In the genomic region with DNA sequence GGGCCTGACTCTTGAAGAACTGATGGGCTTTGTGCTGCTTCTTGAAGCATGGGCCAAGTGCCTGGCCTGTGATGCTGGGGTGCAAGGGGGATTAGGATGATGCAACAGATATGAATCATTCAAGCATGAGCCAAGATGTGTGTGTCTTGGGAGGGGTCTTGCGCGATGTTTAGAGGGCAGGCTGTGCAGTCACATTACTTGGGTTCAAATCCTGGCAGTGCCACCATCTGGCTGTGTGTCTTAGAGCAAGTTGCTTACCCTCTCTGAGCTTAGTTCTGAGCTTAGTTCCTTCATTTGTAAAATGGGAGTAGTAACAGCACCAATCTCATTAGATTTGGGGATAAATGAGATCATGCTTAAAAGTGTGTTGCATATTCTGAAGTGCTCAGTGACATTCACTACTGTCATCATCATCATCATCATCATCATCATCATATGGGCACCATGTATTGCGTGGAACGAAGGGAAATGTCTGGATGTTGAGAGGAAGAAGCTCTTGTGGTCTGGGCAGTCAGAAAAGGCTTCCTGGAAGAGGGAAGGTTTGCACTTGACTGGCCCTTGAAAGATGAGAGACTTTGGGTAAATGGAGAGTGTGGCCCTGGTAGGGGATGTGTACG, we compare ENCODE assay signal across 21 cellular contexts. TPM values are rescaled to one million over a fixed set of nuclear protein-coding genes. Genes with fewer than 3 reads are reported as not detected.
DNase-seq lines count a peak whose midpoint lies in the region; ATAC-seq, FAIRE-seq and TF ChIP-seq lines count a peak whose summit lies in the region.
"Had no signal": no experiment of that assay in that cellular context is flagged by ENCODE, and none has a peak within 500 bp of the region (broad histone marks: within the 10 kb centered on the region; RNA-seq: fewer than 3 reads in every experiment).

No MANE protein-coding gene starts in this region.

- H2AK5ac ChIP-seq in H1 (ENCODE audit: low read depth, low read length) = no peak overlapping the region

- no peak for TF ChIP-seq RAD21 in H1 (IDR thresholded peaks at IDR 0.05 in 1 of 2, conservative IDR thresholded peaks at IDR 0.05 in 1 of 2; ENCODE audit: low read depth in 2 of 2, low read length in 2 of 2)

- 93% methylated on average over 5 of the region's 5 CpGs; no CpG with 5 or more reads in 1 of the 2 experiments for WGBS in H1 (ENCODE audit: extremely low coverage in 1 of 2, insufficient coverage in 1 of 2, insufficient read length in 1 of 2, insufficient replicate concordance in 2 of 2, low coverage in 1 of 2, low lambda C conversion rate in 2 of 2, missing lambda C conversion rate in 1 of 2), 2 experiments

- peaks cover 0 to 65% of the 10 kb centered on the region in 2 experiments; a peak in 3 of 4 replicates for H3K79me2 ChIP-seq in H1 (ENCODE audit: control insufficient read depth in 1 of 2, insufficient read depth in 2 of 2, low read length in 2 of 2)

- no peak overlapping the region for H4K8ac ChIP-seq in H1 (ENCODE audit: extremely low read depth, insufficient read depth, low read length)

- peak; percentile 14 for DNase-seq in activated T-cell treated with anti-CD3 and anti-CD28 coated beads, Interleukin-2, amount 50 U/mL, for 24 hours
- no peak for DNase-seq in activated T-cell treated with anti-CD3 and anti-CD28 coated beads for 4 hours
- no peak for DNase-seq in H1 (ENCODE audit: low read depth in 1 of 2, low spot score in 2 of 2)
- peak; percentile 28 for DNase-seq in ureter (ENCODE audit: low spot score)
- DNase-seq in NCI-H2196 treated with DMSO at 0.1 percent for 48 hours (lab: John Stamatoyannopoulos, UW; ENCODE audit: unreplicated experiment) = no peak
- no peak for DNase-seq in iPS-NIHi7 (ENCODE audit: extremely low spot score)
- DNase-seq: dermis blood vessel endothelial cell; H9; kidney glomerular epithelial cell; mammary epithelial cell; naive thymus-derived CD8-positive, alpha-beta T cell; NCI-H1105; NCI-H2081 treated with DMSO at 0.1 percent for 48 hours; NCI-H510A; stimulated activated CD4-positive, alpha-beta T cell treated with anti-CD3 and anti-CD28 coated beads, Interleukin-12 subunit alpha, Interleukin-12 subunit beta, amount 100 ng/mL, for 4 hours had no signal

- no peak for TF ChIP-seq EP300 in H1 (IDR thresholded peaks at IDR 0.05; ENCODE audit: borderline replicate concordance in 1 of 2, low read depth in 2 of 2, low read length in 2 of 2)

- H2BK120ac ChIP-seq in H1 (replicated peaks; ENCODE audit: low read depth, low read length) = no peak overlapping the region

- H3K27me3 ChIP-seq in H1 (replicated peaks in 1 of 4; ENCODE audit: control insufficient read depth in 3 of 4, extremely low read depth in 1 of 4, insufficient read depth in 3 of 4, low read length in 3 of 4) = no peaks in the 10 kb centered on the region
- H3K27me3 ChIP-seq: body of pancreas, gastrocnemius medialis had no signal

- no peak overlapping the region for H2BK12ac ChIP-seq in H1 (ENCODE audit: low read depth, low read length)

- H3K9ac ChIP-seq in H1 (replicated peaks in 1 of 4; ENCODE audit: extremely low read depth in 1 of 4, low read depth in 3 of 4, low read length in 3 of 4) = no peak overlapping the region
- H3K9ac ChIP-seq: BLaER1 had no signal

- no peak overlapping the region for H4K5ac ChIP-seq in H1 (ENCODE audit: insufficient read length, low read depth, low read length)

- H3K27ac ChIP-seq in H1 (ENCODE audit: low read depth, low read length) = no peak overlapping the region
- H3K27ac ChIP-seq: BLaER1, body of pancreas, gastrocnemius medialis had no signal

- no peak for FAIRE-seq in H1 (lab: Jason Lieb, UNC)

- TF ChIP-seq CTCF in H1 (IDR thresholded peaks at IDR 0.05; ENCODE audit: control extremely low read depth in 1 of 3, insufficient read depth in 1 of 3, low read depth in 1 of 3, low read length in 3 of 3) = no peak
- TF ChIP-seq CTCF in nephron (IDR thresholded peaks at IDR 0.05; ENCODE audit: unreplicated experiment in 3 of 3) = no peak

- H2AFZ ChIP-seq in H1 (ENCODE audit: low read length) = no peak overlapping the region

- H3K27ac Mint-ChIP-seq in activated T-cell treated with anti-CD3 and anti-CD28 coated beads, Interleukin-2, amount 50 U/mL, for 24 hours = no peak overlapping the region
- peak overlapping the region; percentile 46 to 66 (median 48) for H3K27ac Mint-ChIP-seq in nephron
- H3K27ac Mint-ChIP-seq: activated naive CD8-positive, alpha-beta T cell treated with anti-CD3 and anti-CD28 coated beads, Interleukin-2, amount 10 ng/mL, durations not matched to agents 7 days and 5 days had no signal

- no peak overlapping the region for H4K91ac ChIP-seq in H1 (replicated peaks; ENCODE audit: insufficient read length, low read length)

- no peaks in the 10 kb centered on the region for H3K36me3 ChIP-seq in H1 (ENCODE audit: control insufficient read depth in 2 of 4, insufficient read depth in 4 of 4, low read length in 3 of 4)
- H3K36me3 ChIP-seq: BLaER1, gastrocnemius medialis had no signal

- H2BK5ac ChIP-seq in H1 (ENCODE audit: low read depth, low read length) = no peak overlapping the region

- H4K20me1 ChIP-seq in H1 (replicated peaks in 1 of 2; ENCODE audit: control insufficient read depth in 1 of 2, insufficient read depth in 2 of 2, low read length in 2 of 2) = no peaks in the 10 kb centered on the region

- H3K9me3 ChIP-seq in H1 (ENCODE audit: insufficient read depth in 2 of 2, low read depth in 1 of 2, low read length in 1 of 2) = no peaks in the 10 kb centered on the region
- H3K9me3 ChIP-seq: BLaER1, body of pancreas, gastrocnemius medialis had no signal

- no peak overlapping the region for H2BK15ac ChIP-seq in H1 (ENCODE audit: low read length)

- no peaks in the 10 kb centered on the region for H3K36me3 Mint-ChIP-seq in activated T-cell treated with anti-CD3 and anti-CD28 coated beads, Interleukin-2, amount 50 U/mL, for 24 hours (ENCODE audit: low read depth)
- peaks cover 5% of the 10 kb centered on the region for H3K36me3 Mint-ChIP-seq in nephron (ENCODE audit: low read depth)
- H3K36me3 Mint-ChIP-seq: activated naive CD8-positive, alpha-beta T cell treated with anti-CD3 and anti-CD28 coated beads, Interleukin-2, amount 10 ng/mL, durations not matched to agents 7 days and 5 days; naive thymus-derived CD8-positive, alpha-beta T cell had no signal

- no peak overlapping the region for H2BK20ac ChIP-seq in H1 (ENCODE audit: low read length)

- peaks cover 5% of the 10 kb centered on the region for H3K4me1 Mint-ChIP-seq in activated T-cell treated with anti-CD3 and anti-CD28 coated beads, Interleukin-2, amount 50 U/mL, for 24 hours (ENCODE audit: low read depth)
- H3K4me1 Mint-ChIP-seq in nephron = peaks cover 60% of the 10 kb centered on the region
- H3K4me1 Mint-ChIP-seq: activated naive CD8-positive, alpha-beta T cell treated with anti-CD3 and anti-CD28 coated beads, Interleukin-2, amount 10 ng/mL, durations not matched to agents 7 days and 5 days had no signal

- peaks cover 8 to 37% (median 17%) of the 10 kb centered on the region in 4 experiments for H3K4me1 ChIP-seq in H1 (replicated peaks in 1 of 4; ENCODE audit: control insufficient read depth in 3 of 4, insufficient read depth in 4 of 4, low read length in 3 of 4)

- no peaks in the 10 kb centered on the region for H3K9me3 Mint-ChIP-seq in activated T-cell treated with anti-CD3 and anti-CD28 coated beads, Interleukin-2, amount 50 U/mL, for 24 hours
- H3K9me3 Mint-ChIP-seq in nephron = no peaks in the 10 kb centered on the region
- H3K9me3 Mint-ChIP-seq: activated naive CD8-positive, alpha-beta T cell treated with anti-CD3 and anti-CD28 coated beads, Interleukin-2, amount 10 ng/mL, durations not matched to agents 7 days and 5 days; H9; naive thymus-derived CD8-positive, alpha-beta T cell had no signal

- no peak overlapping the region for H3K4ac ChIP-seq in H1 (replicated peaks; ENCODE audit: insufficient read length, low read depth, low read length)

- H3K4me2 ChIP-seq in H1 (ENCODE audit: insufficient read depth in 1 of 2, low read depth in 2 of 2, low read length in 2 of 2) = no peak overlapping the region

- peaks cover 8% of the 10 kb centered on the region for H3K79me1 ChIP-seq in H1 (ENCODE audit: low read depth, low read length)

- no peak overlapping the region for H3K4me3 Mint-ChIP-seq in activated T-cell treated with anti-CD3 and anti-CD28 coated beads, Interleukin-2, amount 50 U/mL, for 24 hours
- H3K4me3 Mint-ChIP-seq in nephron = peak overlapping the region in 1 of 3 experiments; percentile 22
- H3K4me3 Mint-ChIP-seq: activated naive CD8-positive, alpha-beta T cell treated with anti-CD3 and anti-CD28 coated beads, Interleukin-2, amount 10 ng/mL, durations not matched to agents 7 days and 5 days; H9; naive thymus-derived CD8-positive, alpha-beta T cell had no signal

- H3K18ac ChIP-seq in H1 (ENCODE audit: extremely low read depth, low read length) = no peak overlapping the region

- peaks cover 35% of the 10 kb centered on the region for H3K27me3 Mint-ChIP-seq in activated T-cell treated with anti-CD3 and anti-CD28 coated beads, Interleukin-2, amount 50 U/mL, for 24 hours
- peaks cover 27% of the 10 kb centered on the region for H3K27me3 Mint-ChIP-seq in nephron (ENCODE audit: low read depth)

- ATAC-seq in HG03457 (IDR thresholded peaks at IDR 0.05; ENCODE audit: unreplicated experiment) = no peak
- ATAC-seq: body of pancreas; gastrocnemius medialis; naive thymus-derived CD8-positive, alpha-beta T cell had no signal

- H3K56ac ChIP-seq in H1 (replicated peaks; ENCODE audit: insufficient read length, low read depth, low read length) = no peak overlapping the region

- H3K14ac ChIP-seq in H1 (ENCODE audit: insufficient read length) = no peak overlapping the region

- POLR2A ChIA-PET in H1 (lab: Charles Lee; ENCODE audit: partially characterized antibody) = interaction anchor here (0.7 to 3.3 kb wide), 8 partner anchors 9 to 71 kb away, joined by 3 to 17 read pairs (median 4); a partner anchor contains a TSS

- no peak overlapping the region for H3K23ac ChIP-seq in H1 (ENCODE audit: insufficient read length)

- H3K23me2 ChIP-seq in H1 (ENCODE audit: low read depth, low read length) = peaks cover 6% of the 10 kb centered on the region; the same call in 1 of the 2 replicates

- no peak for TF ChIP-seq POLR2A in H1 (IDR thresholded peaks at IDR 0.05; ENCODE audit: control extremely low read depth in 1 of 2, low read depth in 2 of 2, low read length in 2 of 2)

- CTCF ChIA-PET in H1 (lab: Charles Lee; ENCODE audit: partially characterized antibody) = interaction anchor here (0.9 to 12.3 kb wide), 21 partner anchors 8 to 318 kb away, joined by 3 to 138 read pairs (median 5); no protein-coding TSS in a partner anchor

- no peak overlapping the region for H3K4me3 ChIP-seq in H1 (ENCODE audit: extremely low read depth in 1 of 4, insufficient read depth in 2 of 4, low read depth in 3 of 4, low read length in 4 of 4)
- H3K4me3 ChIP-seq: BLaER1, body of pancreas, gastrocnemius medialis had no signal

RNA-seq across cellular contexts. Expression of a gene that starts 9.3 kb away (rescaled TPM):
- 31.8 and 31.9 TPM in 2 replicates for total RNA-seq in H1 (2021; fragmentation: NEBNext Ultra II Directional; extraction: Animal tissue kit (Norgen Biotek cat#: 25700))
- 27.9 and 34.1 TPM in 2 replicates for polyA plus RNA-seq in H1 (2011; rRNA removed)
- polyA plus RNA-seq in H1 (2011; cell fraction: cytosol; rRNA removed) = 22.8 TPM
- 58.1 TPM for polyA plus RNA-seq in H1 (2011; cell fraction: nucleus; rRNA removed)
- 22.2 to 30.2 TPM (median 28.1 TPM) in 4 replicates for polyA plus RNA-seq in H1 (2012, experiment 1 of 2)
- 28.3 TPM for polyA plus RNA-seq in H1 (2012, experiment 2 of 2)
- polyA plus RNA-seq in H1 (2013, experiment 1 of 2) = 22.6 TPM
- 24.0 TPM for polyA plus RNA-seq in H1 (2013, experiment 2 of 2)
- polyA minus RNA-seq in H1 (2011; rRNA and poly(A)+ RNA removed) = 22.2 and 22.8 TPM in 2 replicates
- polyA minus RNA-seq in H1 (2011; cell fraction: cytosol; rRNA and poly(A)+ RNA removed) = 16.0 TPM
- polyA minus RNA-seq in H1 (2011; cell fraction: nucleus; rRNA and poly(A)+ RNA removed) = 19.1 TPM
- 61.8 TPM for total RNA-seq in ureter
- total RNA-seq: naive thymus-derived CD8-positive, alpha-beta T cell had no signal

Comparison
In these comparisons a context has a peak if more than half of its experiments do, and no peak if none do; other contexts are left out.
1. DNase-seq: peak in activated T-cell treated with anti-CD3 and anti-CD28 coated beads, Interleukin-2, amount 50 U/mL, for 24 hours (single experiment) and ureter (single experiment); none in activated T-cell treated with anti-CD3 and anti-CD28 coated beads for 4 hours (single experiment), H1 (0 of 2), NCI-H2196 treated with DMSO at 0.1 percent for 48 hours (single experiment) and iPS-NIHi7 (single experiment).